ENCODE assay signal across 18 cellular contexts in genomic region chr2:215567504-215567903, GRCh38.
DNase-seq lines count a peak whose midpoint lies in the region; ATAC-seq lines count a peak whose summit lies in the region.
"Had no signal": no experiment of that assay in that cellular context is flagged by ENCODE, and none has a peak within 500 bp of the region (broad histone marks: within the 10 kb centered on the region; RNA-seq: fewer than 3 reads in every experiment).

No MANE protein-coding gene starts in this region.

- DNase-seq in NCI-H69 (lab: John Stamatoyannopoulos, UW) (peak; percentile 32), dermis blood vessel endothelial cell (no peak), head of caudate nucleus (no peak), G401 (ENCODE audit: low spot score) (no peak)
- DNase-seq in activated T-cell treated with anti-CD3 and anti-CD28 coated beads, Interleukin-2, amount 50 U/mL, for 1 hour = no peak
- DNase-seq: MV-4-11; nephron progenitor cell; PC-9; stimulated activated CD4-positive, alpha-beta T cell treated with anti-CD3 and anti-CD28 coated beads, Interleukin-1b, Interleukin-23, amount 100 ng/mL, for 48 hours; stimulated activated CD8-positive, alpha-beta memory T cell treated with anti-CD3 and anti-CD28 coated beads, Interleukin-4, amount 100 ng/mL, for 48 hours; T-cell; trophoblast cell had no signal

- ATAC-seq in GM18517 (IDR thresholded peaks at IDR 0.05; ENCODE audit: unreplicated experiment) = peak; percentile 77
- peak; percentile 90 for ATAC-seq in GM21360 (IDR thresholded peaks at IDR 0.05; ENCODE audit: unreplicated experiment)
- ATAC-seq in HG03060 (IDR thresholded peaks at IDR 0.05; ENCODE audit: low read depth, unreplicated experiment) = peak; percentile 88
- ATAC-seq: activated CD4-positive, CD25-positive, alpha-beta regulatory T cell treated with anti-CD3 and anti-CD28 coated beads, Interleukin-2, amount 50 U/mL, for 24 hours; activated naive CD4-positive, alpha-beta T cell treated with anti-CD3 and anti-CD28 coated beads, Interleukin-2, amount 50 U/mL, for 72 hours; HepG2; T-cell had no signal

- intact Hi-C loops in head of caudate nucleus (cut with DNase I) = no loop called here

- in situ Hi-C loops in G401 (cut with HindIII; ENCODE audit: low sequenced_read_pairs) = no loop called here
